Comparison of ENCODE assay signal across 1 cellular context in the genomic region with DNA sequence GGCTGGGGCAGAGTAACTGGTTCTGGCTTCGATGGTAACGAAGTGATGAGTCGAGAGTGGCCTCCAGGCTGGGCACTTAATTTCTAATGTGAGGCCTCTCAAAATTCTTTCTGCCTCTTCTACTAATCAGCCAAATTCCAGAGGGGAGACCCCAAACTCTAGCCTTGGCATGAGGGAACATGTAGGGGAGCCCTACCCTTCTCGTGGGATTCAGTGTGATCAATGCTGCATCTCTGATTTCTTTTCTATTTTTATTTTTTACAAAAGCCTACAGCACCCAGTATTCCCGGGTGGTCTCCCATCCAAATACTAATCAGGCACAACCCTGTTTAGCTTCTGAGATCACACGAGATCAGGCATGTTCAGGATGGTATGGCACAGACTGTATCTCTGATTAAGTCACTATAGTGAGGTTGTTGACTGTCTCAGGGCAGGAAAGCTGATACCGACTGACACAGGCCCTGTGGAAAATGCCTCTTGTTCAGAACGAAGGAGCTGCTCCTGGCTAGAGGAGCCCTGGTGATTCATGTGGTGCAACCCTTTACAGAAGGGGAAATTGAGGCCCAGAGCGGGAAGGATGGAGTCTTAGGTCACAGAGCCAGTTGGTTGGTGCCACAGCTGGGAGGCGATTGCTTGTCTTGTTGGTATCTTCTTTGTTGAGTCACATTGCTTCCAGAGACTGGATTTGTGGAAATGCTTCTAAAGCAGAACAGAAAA.
TF ChIP-seq lines count a peak whose summit lies in the region.

No MANE protein-coding gene starts in this region.

TF ChIP-seq in HepG2, 621 proteins besides CTCF, POLR2A, EP300 and RAD21:
- TF ChIP-seq KLF12 (CRISPR knock-in tag; IDR thresholded peaks at IDR 0.05; ENCODE audit: borderline replicate concordance), result no peak
- no peak for TF ChIP-seq ZNF207 (IDR thresholded peaks at IDR 0.05; ENCODE audit: borderline replicate concordance)
- no peak for TF ChIP-seq ZFP82 (CRISPR knock-in tag; IDR thresholded peaks at IDR 0.05; ENCODE audit: borderline replicate concordance)
- TF ChIP-seq, protein P1, sequence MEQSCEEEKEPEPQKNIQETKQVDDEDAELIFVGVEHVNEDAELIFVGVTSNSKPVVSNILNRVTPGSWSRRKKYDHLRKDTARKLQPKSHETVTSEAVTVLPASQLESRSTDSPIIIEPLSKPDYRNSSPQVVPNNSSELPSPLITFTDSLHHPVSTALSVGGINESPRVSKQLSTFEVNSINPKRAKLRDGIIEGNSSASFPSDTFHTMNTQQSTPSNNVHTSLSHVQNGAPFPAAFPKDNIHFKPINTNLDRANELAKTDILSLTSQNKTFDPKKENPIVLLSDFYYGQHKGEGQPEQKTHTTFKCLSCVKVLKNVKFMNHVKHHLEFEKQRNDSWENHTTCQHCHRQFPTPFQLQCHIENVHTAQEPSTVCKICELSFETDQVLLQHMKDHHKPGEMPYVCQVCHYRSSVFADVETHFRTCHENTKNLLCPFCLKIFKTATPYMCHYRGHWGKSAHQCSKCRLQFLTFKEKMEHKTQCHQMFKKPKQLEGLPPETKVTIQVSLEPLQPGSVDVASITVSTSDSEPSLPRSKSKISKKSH (CRISPR knock-in tag; IDR thresholded peaks at IDR 0.05; ENCODE audit: borderline replicate concordance), result no peak
- no peak for TF ChIP-seq ETV6 (CRISPR knock-in tag; conservative IDR thresholded peaks at IDR 0.05)
- TF ChIP-seq ZNF709 (CRISPR knock-in tag; IDR thresholded peaks at IDR 0.05), result no peak
TF ChIP-seq in HepG2: peak in this region for 0.
